2 cellular contexts compared by ENCODE assay signal in the genomic region with DNA sequence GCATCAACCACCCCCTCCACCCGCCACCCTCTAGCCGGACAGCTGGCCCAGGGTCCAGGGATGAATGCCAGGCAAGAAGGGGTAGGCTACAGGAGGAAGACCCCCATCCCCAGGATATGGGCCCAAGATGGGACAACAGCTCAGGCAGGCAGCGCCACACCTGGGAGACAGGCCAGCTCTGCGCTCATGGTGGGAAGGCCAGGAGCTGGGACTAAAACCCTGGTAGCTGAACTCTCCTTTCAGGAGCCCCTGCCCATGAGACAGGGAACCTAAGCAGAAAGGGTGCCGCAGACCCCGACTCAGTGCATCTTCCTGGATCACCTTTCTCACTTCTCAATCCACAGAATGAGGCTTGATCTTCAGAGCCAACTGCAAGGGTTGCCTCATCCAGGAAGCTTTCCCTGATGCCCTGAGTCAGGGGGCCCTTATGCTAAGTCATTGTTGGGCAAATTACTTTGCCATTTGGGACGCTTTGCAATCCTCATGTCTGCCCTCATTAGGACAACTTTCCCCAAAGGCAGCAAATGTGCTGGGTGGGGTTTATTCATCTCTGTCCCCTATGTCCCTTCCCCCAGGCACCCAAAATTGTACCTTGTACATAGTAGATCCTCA.
A peak's percentile ranks its signal among the peaks of the same experiment; 100 is the strongest.
TF ChIP-seq lines count a peak whose summit lies in the region.

No MANE protein-coding gene starts in this region.

TF ChIP-seq in GM23338, 12 proteins besides CTCF, POLR2A, EP300 and RAD21 (continues in another document):
- TF ChIP-seq ZNF331 (CRISPR knock-in tag; IDR thresholded peaks at IDR 0.05; ENCODE audit: low read depth): no peak
- TF ChIP-seq, protein P1, sequence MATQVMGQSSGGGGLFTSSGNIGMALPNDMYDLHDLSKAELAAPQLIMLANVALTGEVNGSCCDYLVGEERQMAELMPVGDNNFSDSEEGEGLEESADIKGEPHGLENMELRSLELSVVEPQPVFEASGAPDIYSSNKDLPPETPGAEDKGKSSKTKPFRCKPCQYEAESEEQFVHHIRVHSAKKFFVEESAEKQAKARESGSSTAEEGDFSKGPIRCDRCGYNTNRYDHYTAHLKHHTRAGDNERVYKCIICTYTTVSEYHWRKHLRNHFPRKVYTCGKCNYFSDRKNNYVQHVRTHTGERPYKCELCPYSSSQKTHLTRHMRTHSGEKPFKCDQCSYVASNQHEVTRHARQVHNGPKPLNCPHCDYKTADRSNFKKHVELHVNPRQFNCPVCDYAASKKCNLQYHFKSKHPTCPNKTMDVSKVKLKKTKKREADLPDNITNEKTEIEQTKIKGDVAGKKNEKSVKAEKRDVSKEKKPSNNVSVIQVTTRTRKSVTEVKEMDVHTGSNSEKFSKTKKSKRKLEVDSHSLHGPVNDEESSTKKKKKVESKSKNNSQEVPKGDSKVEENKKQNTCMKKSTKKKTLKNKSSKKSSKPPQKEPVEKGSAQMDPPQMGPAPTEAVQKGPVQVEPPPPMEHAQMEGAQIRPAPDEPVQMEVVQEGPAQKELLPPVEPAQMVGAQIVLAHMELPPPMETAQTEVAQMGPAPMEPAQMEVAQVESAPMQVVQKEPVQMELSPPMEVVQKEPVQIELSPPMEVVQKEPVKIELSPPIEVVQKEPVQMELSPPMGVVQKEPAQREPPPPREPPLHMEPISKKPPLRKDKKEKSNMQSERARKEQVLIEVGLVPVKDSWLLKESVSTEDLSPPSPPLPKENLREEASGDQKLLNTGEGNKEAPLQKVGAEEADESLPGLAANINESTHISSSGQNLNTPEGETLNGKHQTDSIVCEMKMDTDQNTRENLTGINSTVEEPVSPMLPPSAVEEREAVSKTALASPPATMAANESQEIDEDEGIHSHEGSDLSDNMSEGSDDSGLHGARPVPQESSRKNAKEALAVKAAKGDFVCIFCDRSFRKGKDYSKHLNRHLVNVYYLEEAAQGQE (IDR thresholded peaks at IDR 0.05; ENCODE audit: unreplicated experiment): no peak
- TF ChIP-seq CREB1 (CRISPR knock-in tag; IDR thresholded peaks at IDR 0.05; ENCODE audit: low read depth): no peak
- no peak for TF ChIP-seq ZNF114 (CRISPR knock-in tag; IDR thresholded peaks at IDR 0.05)
- TF ChIP-seq STAT1 (IDR thresholded peaks at IDR 0.05; ENCODE audit: unreplicated experiment): no peak
- no peak for TF ChIP-seq NANOG (IDR thresholded peaks at IDR 0.05; ENCODE audit: borderline replicate concordance)
- TF ChIP-seq EZH2phosphoT487 (IDR thresholded peaks at IDR 0.05; ENCODE audit: unreplicated experiment): no peak
- TF ChIP-seq JUNB (IDR thresholded peaks at IDR 0.05; ENCODE audit: unreplicated experiment): no peak
- TF ChIP-seq POLR2AphosphoS5 (IDR thresholded peaks at IDR 0.05; ENCODE audit: low read depth): no peak
- TF ChIP-seq, protein P2, sequence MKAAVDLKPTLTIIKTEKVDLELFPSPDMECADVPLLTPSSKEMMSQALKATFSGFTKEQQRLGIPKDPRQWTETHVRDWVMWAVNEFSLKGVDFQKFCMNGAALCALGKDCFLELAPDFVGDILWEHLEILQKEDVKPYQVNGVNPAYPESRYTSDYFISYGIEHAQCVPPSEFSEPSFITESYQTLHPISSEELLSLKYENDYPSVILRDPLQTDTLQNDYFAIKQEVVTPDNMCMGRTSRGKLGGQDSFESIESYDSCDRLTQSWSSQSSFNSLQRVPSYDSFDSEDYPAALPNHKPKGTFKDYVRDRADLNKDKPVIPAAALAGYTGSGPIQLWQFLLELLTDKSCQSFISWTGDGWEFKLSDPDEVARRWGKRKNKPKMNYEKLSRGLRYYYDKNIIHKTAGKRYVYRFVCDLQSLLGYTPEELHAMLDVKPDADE (IDR thresholded peaks at IDR 0.05): no peak

TF ChIP-seq in K562, 482 proteins besides CTCF, POLR2A, EP300 and RAD21:
- TF ChIP-seq RAD51 (IDR thresholded peaks at IDR 0.05; ENCODE audit: borderline replicate concordance, low read depth) (no peak), HCFC1 (IDR thresholded peaks at IDR 0.05; ENCODE audit: low read depth, low read length) (no peak), PHF20 (IDR thresholded peaks at IDR 0.05; ENCODE audit: partially characterized antibody) (no peak), ZNF232 (CRISPR knock-in tag; IDR thresholded peaks at IDR 0.05) (no peak), ZFP36 (IDR thresholded peaks at IDR 0.05; ENCODE audit: low read depth, low read length, partially characterized antibody) (peak; percentile 36), MCM7 (IDR thresholded peaks at IDR 0.05) (no peak), RBM25 (IDR thresholded peaks at IDR 0.05; ENCODE audit: low read depth, low read length, severe bottlenecking) (no peak)
